In genomic region chr13:30355405-30355741, GRCh38 we compare ENCODE assay signal across 9 cellular contexts. TPM values are rescaled to one million over a fixed set of nuclear protein-coding genes. Genes with fewer than 3 reads are reported as not detected.
DNase-seq lines count a peak whose midpoint lies in the region; ATAC-seq and TF ChIP-seq lines count a peak whose summit lies in the region.
"Had no signal": no experiment of that assay in that cellular context is flagged by ENCODE, and none has a peak within 500 bp of the region (broad histone marks: within the 10 kb centered on the region; RNA-seq: fewer than 3 reads in every experiment).

No MANE protein-coding gene starts in this region.

- H3K36me3 Mint-ChIP-seq in activated T-cell treated with anti-CD3 and anti-CD28 coated beads, Interleukin-2, amount 50 U/mL, for 72 hours (ENCODE audit: insufficient read depth in 2 of 2): peaks cover 5 to 11% of the 10 kb centered on the region in 2 donors

- H3K9me3 ChIP-seq in BE2C (no peaks in the 10 kb centered on the region), left lung (no peaks in the 10 kb centered on the region)
- no peaks in the 10 kb centered on the region for H3K9me3 ChIP-seq in effector memory CD4-positive, alpha-beta T cell (ENCODE audit: control insufficient read depth, low read length)
- H3K9me3 ChIP-seq: neutrophil had no signal

- no peak overlapping the region for H3K4me3 Mint-ChIP-seq in activated T-cell treated with anti-CD3 and anti-CD28 coated beads, Interleukin-2, amount 50 U/mL, for 72 hours

- H3K4me1 Mint-ChIP-seq in activated T-cell treated with anti-CD3 and anti-CD28 coated beads, Interleukin-2, amount 50 U/mL, for 72 hours (ENCODE audit: low read depth): peaks cover 14% of the 10 kb centered on the region

- peak; percentile 68 for TF ChIP-seq CTCF in BE2C (IDR thresholded peaks at IDR 0.05; ENCODE audit: low read depth, low read length)
- TF ChIP-seq CTCF in left lung (IDR thresholded peaks at IDR 0.05): peak; percentile 27 to 44
- TF ChIP-seq CTCF in RWPE1 (conservative IDR thresholded peaks at IDR 0.05; ENCODE audit: low read depth): no peak

- no peaks in the 10 kb centered on the region for H3K36me3 ChIP-seq in BE2C
- H3K36me3 ChIP-seq in left lung: no peaks in the 10 kb centered on the region
- peaks cover 9% of the 10 kb centered on the region for H3K36me3 ChIP-seq in effector memory CD4-positive, alpha-beta T cell (ENCODE audit: control insufficient read depth, insufficient read depth, low read length)
- H3K36me3 ChIP-seq: neutrophil had no signal

- CTCF ChIA-PET in RWPE1 (lab: Yijun Ruan, JAX): no interaction called here

- H3K4me3 ChIP-seq in BE2C (ENCODE audit: low read depth, low read length) (no peak overlapping the region), left lung (no peak overlapping the region)
- no peak overlapping the region for H3K4me3 ChIP-seq in effector memory CD4-positive, alpha-beta T cell (ENCODE audit: insufficient read depth, low read depth, low read length, poor library complexity, severe bottlenecking)

- no peaks in the 10 kb centered on the region for H3K27me3 Mint-ChIP-seq in activated T-cell treated with anti-CD3 and anti-CD28 coated beads, Interleukin-2, amount 50 U/mL, for 72 hours (ENCODE audit: low read depth)

- H3K4me1 ChIP-seq in BE2C (peaks cover 11% of the 10 kb centered on the region), left lung (peaks cover 0 to 9% of the 10 kb centered on the region in 2 donors)
- peaks cover 4% of the 10 kb centered on the region for H3K4me1 ChIP-seq in effector memory CD4-positive, alpha-beta T cell (ENCODE audit: control insufficient read depth, insufficient read depth, low read length, poor library complexity, severe bottlenecking)

- ATAC-seq in GM21825 (IDR thresholded peaks at IDR 0.05; ENCODE audit: unreplicated experiment) (peak; percentile 54), left lung (peak; percentile 79)
- ATAC-seq in activated T-cell treated with anti-CD3 and anti-CD28 coated beads, Interleukin-2, amount 50 U/mL, for 72 hours (replicated peaks in 1 of 2): peak; percentile 69 to 79

- H3K27me3 ChIP-seq in BE2C (no peaks in the 10 kb centered on the region), left lung (no peaks in the 10 kb centered on the region)
- no peaks in the 10 kb centered on the region for H3K27me3 ChIP-seq in effector memory CD4-positive, alpha-beta T cell (replicated peaks; ENCODE audit: control insufficient read depth, insufficient read depth, low read length, poor library complexity, severe bottlenecking)
- H3K27me3 ChIP-seq: neutrophil had no signal

- no peak overlapping the region for H3K27ac ChIP-seq in left lung
- H3K27ac ChIP-seq in effector memory CD4-positive, alpha-beta T cell (ENCODE audit: insufficient read depth, low read length, poor library complexity, severe bottlenecking): no peak overlapping the region
- no peak overlapping the region for H3K27ac ChIP-seq in RWPE1
- H3K27ac ChIP-seq: neutrophil had no signal

- peaks cover 3 to 4% of the 10 kb centered on the region in 2 donors for H3K9me3 Mint-ChIP-seq in activated T-cell treated with anti-CD3 and anti-CD28 coated beads, Interleukin-2, amount 50 U/mL, for 72 hours

- intact Hi-C loops in left lung (cut with DNase I): no loop called here

- peak; percentile 72 for DNase-seq in BE2C
- peak; percentile 43 to 48 for DNase-seq in activated T-cell treated with anti-CD3 and anti-CD28 coated beads, Interleukin-2, amount 50 U/mL, for 72 hours
- peak in 1 of 2 donors; percentile 83 for DNase-seq in left lung
- DNase-seq in RKO (ENCODE audit: low spot score): no peak
- no peak for DNase-seq in effector memory CD4-positive, alpha-beta T cell
- DNase-seq in HK-2 (ENCODE audit: unreplicated experiment): no peak
- DNase-seq in RWPE1 (ENCODE audit: low spot score): no peak

- H3K27ac Mint-ChIP-seq in activated T-cell treated with anti-CD3 and anti-CD28 coated beads, Interleukin-2, amount 50 U/mL, for 72 hours: no peak overlapping the region

- POLR2A ChIA-PET in RWPE1 (lab: Yijun Ruan, JAX; ENCODE audit: low non-redundant PET): no interaction called here

RNA-seq across cellular contexts. Expression of gene KATNAL1, which starts 48.0 kb away (rescaled TPM):
- 5.9 TPM for polyA plus RNA-seq in BE2C (2012; ENCODE audit: insufficient read depth, insufficient read length, low read depth)
- total RNA-seq in activated T-cell treated with anti-CD3 and anti-CD28 coated beads, Interleukin-2, amount 50 U/mL, for 72 hours: 10 to 100 TPM; 17.9 to 25.5 TPM
- total RNA-seq in left lung: 10 to 100 TPM; 20.8 to 24.9 TPM

Comparison
In these comparisons a context has a peak if more than half of its experiments do, and no peak if none do; other contexts are left out.
1. DNase-seq: peak in BE2C (single experiment) and activated T-cell treated with anti-CD3 and anti-CD28 coated beads, Interleukin-2, amount 50 U/mL, for 72 hours (2 of 2); none in RKO (single experiment), effector memory CD4-positive, alpha-beta T cell (0 of 3), HK-2 (single experiment) and RWPE1 (single experiment).
2. Peak in every context shown above with its lines, with median percentiles within 50 percentile points of each other: ATAC-seq.